ENCODE assay signal across 9 cellular contexts in genomic region chrX:72126048-72126415, GRCh38. TPM values are rescaled to one million over a fixed set of nuclear protein-coding genes. Genes with fewer than 3 reads are reported as not detected.
DNase-seq lines count a peak whose midpoint lies in the region; ATAC-seq, FAIRE-seq and TF ChIP-seq lines count a peak whose summit lies in the region.
"Had no signal": no experiment of that assay in that cellular context is flagged by ENCODE, and none has a peak within 500 bp of the region (broad histone marks: within the 10 kb centered on the region; RNA-seq: fewer than 3 reads in every experiment).

No MANE protein-coding gene starts in this region.

- H3K36me3 ChIP-seq in GM12878 (ENCODE audit: control insufficient read depth in 2 of 2, insufficient read depth in 2 of 2, low read length in 1 of 2) (no peaks in the 10 kb centered on the region), cardiac muscle cell (no peaks in the 10 kb centered on the region)

- no TSS peak for BruUV-seq in GM12878 (replicated peaks; lab: Mats Ljungman, UMichigan)

- no peak for TF ChIP-seq EP300 in GM12878 (IDR thresholded peaks at IDR 0.05; ENCODE audit: borderline replicate concordance in 1 of 2, control insufficient read depth in 1 of 2, low read depth in 2 of 2, low read length in 2 of 2)

- no peaks in the 10 kb centered on the region for H3K79me2 ChIP-seq in GM12878 (ENCODE audit: control insufficient read depth, insufficient read depth, low read length)

- in situ Hi-C loops in GM12878 (cut with MboI) = loop anchor here (5.0 kb wide), 2 partner anchors 104 to 129 kb away; no protein-coding TSS in a partner anchor

- no peak for TF ChIP-seq CTCF in GM12878 (IDR thresholded peaks at IDR 0.05 in 2 of 3, conservative IDR thresholded peaks at IDR 0.05 in 1 of 3; ENCODE audit: control insufficient read depth in 2 of 3, extremely low read depth in 1 of 3, insufficient read depth in 1 of 3, low read depth in 3 of 3, low read length in 3 of 3)
- no peak for TF ChIP-seq CTCF in cardiac muscle cell (IDR thresholded peaks at IDR 0.05; ENCODE audit: low read depth, low read length)

- H2AFZ ChIP-seq in GM12878 (ENCODE audit: control insufficient read depth, low read depth, low read length) = no peak overlapping the region

- H3K27me3 ChIP-seq in GM12878 (replicated peaks in 1 of 2; ENCODE audit: control insufficient read depth in 2 of 2, insufficient read depth in 2 of 2, low read length in 1 of 2) = no peaks in the 10 kb centered on the region; a peak in 2 of 4 replicates
- H3K27me3 ChIP-seq in cardiac muscle cell = no peaks in the 10 kb centered on the region

- H3K4me3 ChIP-seq in GM12878 = no peak overlapping the region
- H3K4me3 ChIP-seq in cardiac muscle cell = no peak overlapping the region

- TF ChIP-seq RAD21 in GM12878 (IDR thresholded peaks at IDR 0.05; ENCODE audit: insufficient read depth, low read depth, low read length) = no peak

- no peak for DNase-seq in GM12878 (ENCODE audit: low read depth, low spot score)
- peak in 1 of 2 donors; percentile 35 for DNase-seq in cardiac muscle cell (ENCODE audit: low read depth in 1 of 2, low spot score in 1 of 2)
- no peak for DNase-seq in sciatic nerve (ENCODE audit: low spot score)
- DNase-seq in DMS79 treated with DMSO at 0.1 percent for 48 hours (lab: John Stamatoyannopoulos, UW) = no peak
- no peak for DNase-seq in HUDEP-2 (lab: John Stamatoyannopoulos, UW; ENCODE audit: unreplicated experiment in 76 of 76)
- no peak for DNase-seq in NCI-H146 (lab: John Stamatoyannopoulos, UW)
- DNase-seq in SHP77 treated with DMSO at 0.1 percent for 48 hours (lab: John Stamatoyannopoulos, UW) = no peak

- no peak overlapping the region for H3K4me2 ChIP-seq in GM12878 (ENCODE audit: control insufficient read depth, insufficient read depth)

- CTCF ChIA-PET in GM12878 (lab: Yijun Ruan, JAX) = interaction anchor here (1.0 to 9.8 kb wide), 12 partner anchors 10 to 154 kb away, joined by 3 to 81 read pairs (median 4); no protein-coding TSS in a partner anchor

- H4K20me1 ChIP-seq in GM12878 (ENCODE audit: control insufficient read depth, insufficient read depth) = no peaks in the 10 kb centered on the region

- peak; percentile 2 for ATAC-seq in HG03159 (IDR thresholded peaks at IDR 0.05; ENCODE audit: unreplicated experiment)
- ATAC-seq in GM12878 = peak; percentile 49
- ATAC-seq in sciatic nerve = peak; percentile 5

- POLR2A ChIA-PET in GM12878 (lab: Charles Lee) = no interaction called here

- no peaks in the 10 kb centered on the region; the same call in 2 of the 3 replicates for H3K9me3 ChIP-seq in GM12878 (replicated peaks; ENCODE audit: control insufficient read depth, insufficient read depth, low read length)
- H3K9me3 ChIP-seq in cardiac muscle cell (ENCODE audit: low read depth) = no peaks in the 10 kb centered on the region
- H3K9me3 ChIP-seq: Caco-2 had no signal

- SMC1A ChIA-PET in GM12878 (lab: Charles Lee; ENCODE audit: uncharacterized antibody, unreplicated experiment) = interaction anchor here (0.7 to 5.4 kb wide), 7 partner anchors 11 to 133 kb away, joined by 3 to 45 read pairs (median 3); no protein-coding TSS in a partner anchor

- RAD21 ChIA-PET in GM12878 (lab: Charles Lee; ENCODE audit: unreplicated experiment) = interaction anchor here (0.7 to 4.3 kb wide), 6 partner anchors 25 to 129 kb away, joined by 3 to 43 read pairs (median 6); no protein-coding TSS in a partner anchor

- H3K9ac ChIP-seq in GM12878 (ENCODE audit: control insufficient read depth, insufficient read depth, low read length) = no peak overlapping the region

- 0% methylated on average over 3 of the region's 3 CpGs for WGBS in GM12878 (ENCODE audit: insufficient coverage, insufficient replicate concordance, low lambda C conversion rate, missing lambda C conversion rate)

- H3K27ac ChIP-seq in GM12878 (ENCODE audit: control insufficient read depth, insufficient read depth) = no peak overlapping the region
- peak overlapping the region; percentile 85 for H3K27ac ChIP-seq in cardiac muscle cell

- no peak for FAIRE-seq in GM12878 (lab: Jason Lieb, UNC)

- no peak for TF ChIP-seq POLR2A in GM12878 (IDR thresholded peaks at IDR 0.05; ENCODE audit: low read depth, low read length)

- H3K4me1 ChIP-seq in GM12878 (ENCODE audit: control insufficient read depth, insufficient read depth, low read length) (0 out of 2 replicates have a peak, but pooled peaks cover 2% of the 10 kb centered on the region), cardiac muscle cell (ENCODE audit: low read depth) (peaks cover 36% of the 10 kb centered on the region)
- H3K4me1 ChIP-seq: Caco-2 had no signal

- intact Hi-C loops in GM12878 (cut with micrococcal nuclease; ENCODE audit: unreplicated experiment) = loop anchor here (1.0 to 5.0 kb wide), 3 partner anchors 56 to 127 kb away; partner anchors contain the start of gene PIN4
- intact Hi-C loops in sciatic nerve (cut with DNase I) = no loop called here

TF ChIP-seq in GM12878, 131 proteins besides CTCF, POLR2A, EP300 and RAD21:
- TF ChIP-seq JUND (IDR thresholded peaks at IDR 0.05; ENCODE audit: low read depth, low read length) (no peak), KLF5 (IDR thresholded peaks at IDR 0.05; ENCODE audit: partially characterized antibody) (no peak), USF2 (IDR thresholded peaks at IDR 0.05; ENCODE audit: borderline replicate concordance, low read depth, low read length) (no peak)
TF ChIP-seq in GM12878: peak in this region for 0.

RNA-seq across cellular contexts. Expression of gene RTL5, which starts 5.7 kb away (rescaled TPM):
- total RNA-seq in GM12878 (2013; cell fraction: nucleolus; rRNA removed) = not detected in 2 replicates
- total RNA-seq in GM12878 (2014; rRNA removed) = under 0.01 and 0.11 TPM in 2 replicates
- total RNA-seq in GM12878 (2014; rRNA removed; fragmentation: Illumina TruSeq; extraction: Trizol) = not detected in 2 replicates
- 0.05 and 0.10 TPM in 2 replicates for total RNA-seq in GM12878 (2021)
- polyA plus RNA-seq in GM12878 (2011; ENCODE audit: low read depth) = 0.25 TPM
- not detected in 2 replicates for polyA plus RNA-seq in GM12878 (2011; rRNA removed)
- not detected in 2 replicates for polyA plus RNA-seq in GM12878 (2011; cell fraction: cytosol; rRNA removed)
- 0.06 and 0.15 TPM in 2 replicates for polyA plus RNA-seq in GM12878 (2011; cell fraction: nucleus; rRNA removed)
- 0.28 and 0.34 TPM in 2 replicates for polyA plus RNA-seq in GM12878 (2012)
- polyA plus RNA-seq in GM12878 (2014; fragmentation: Illumina TruSeq; extraction: Trizol) = 0.01 TPM in 1 of 2 replicates, not detected in the other
- polyA plus RNA-seq in GM12878 (2014; fragmentation: Nextera tagmentation; extraction: Ambion mirVana) = not detected
- polyA plus RNA-seq in GM12878 (2014; rRNA removed) = 0.03 and 0.05 TPM in 2 replicates
- polyA plus RNA-seq in GM12878 (2016; fragmentation: Nextera tagmentation; extraction: Ambion mirVana) = under 1 TPM in 1 of 2 experiments, not detected in 1; 0.08 TPM
- not detected in 2 replicates for polyA minus RNA-seq in GM12878 (2011; rRNA and poly(A)+ RNA removed)
- not detected in 2 replicates for polyA minus RNA-seq in GM12878 (2011; cell fraction: cytosol; rRNA and poly(A)+ RNA removed)
- not detected in 2 replicates for polyA minus RNA-seq in GM12878 (2011; cell fraction: nucleus; rRNA and poly(A)+ RNA removed)
- total RNA-seq in cardiac muscle cell = 9.0 and 11.6 TPM in 2 replicates
- polyA plus RNA-seq in cardiac muscle cell = 8.3 and 10.4 TPM in 2 replicates
- 16.2 TPM for total RNA-seq in sciatic nerve

RNA-seq across cellular contexts. Expression of gene PIN4, which starts 55.5 kb away (rescaled TPM):
- total RNA-seq in GM12878 (2013; cell fraction: nucleolus; rRNA removed) = 17.9 and 19.4 TPM in 2 replicates
- total RNA-seq in GM12878 (2014; rRNA removed) (10.8 and 14.1 TPM in 2 replicates), GM12878 (2014; rRNA removed; fragmentation: Illumina TruSeq; extraction: Trizol) (31.1 and 32.7 TPM in 2 replicates), GM12878 (2021) (6.4 and 8.2 TPM in 2 replicates), cardiac muscle cell (21.1 and 21.6 TPM in 2 replicates), sciatic nerve (13.3 TPM)
- 14.4 TPM for polyA plus RNA-seq in GM12878 (2011; ENCODE audit: low read depth)
- polyA plus RNA-seq in GM12878 (2011; rRNA removed) (14.6 and 25.1 TPM in 2 replicates), GM12878 (2014; fragmentation: Illumina TruSeq; extraction: Trizol) (31.7 and 46.4 TPM in 2 replicates), GM12878 (2014; fragmentation: Nextera tagmentation; extraction: Ambion mirVana) (10 to 100 TPM; 46.5 to 53.6 TPM), GM12878 (2014; rRNA removed) (30.0 and 53.4 TPM in 2 replicates), GM12878 (2016; fragmentation: Nextera tagmentation; extraction: Ambion mirVana) (10 to 100 TPM; 36.1 to 44.9 TPM), cardiac muscle cell (44.8 and 63.7 TPM in 2 replicates)
- polyA plus RNA-seq in GM12878 (2011; cell fraction: cytosol; rRNA removed) = 3.1 and 7.0 TPM in 2 replicates
- polyA plus RNA-seq in GM12878 (2011; cell fraction: nucleus; rRNA removed) = 6.4 and 10.2 TPM in 2 replicates
- 12.6 and 22.5 TPM in 2 replicates for polyA plus RNA-seq in GM12878 (2012)
- 3.1 and 4.0 TPM in 2 replicates for polyA minus RNA-seq in GM12878 (2011; rRNA and poly(A)+ RNA removed)
- 2.7 and 3.5 TPM in 2 replicates for polyA minus RNA-seq in GM12878 (2011; cell fraction: cytosol; rRNA and poly(A)+ RNA removed)
- 1.9 and 4.2 TPM in 2 replicates for polyA minus RNA-seq in GM12878 (2011; cell fraction: nucleus; rRNA and poly(A)+ RNA removed)
